ENCODE assay signal across 8 cellular contexts in genomic region chr19:12736854-12737665, GRCh38. TPM values are rescaled to one million over a fixed set of nuclear protein-coding genes. Genes with fewer than 3 reads are reported as not detected.
DNase-seq lines count a peak whose midpoint lies in the region; ATAC-seq and TF ChIP-seq lines count a peak whose summit lies in the region.

Gene GET3 (plus strand): TSS chr19:12737497. CDS start chr19:12737506, 9 bp downstream.

- DNase-seq in GM12864 (ENCODE audit: low read depth) (peak; percentile 95), NCI-H128 (lab: John Stamatoyannopoulos, UW; ENCODE audit: unreplicated experiment) (peak; percentile 93), SW480 (ENCODE audit: low spot score) (peak; percentile 100), cardiac septum (ENCODE audit: low spot score) (peak; percentile 91), trophoblast cell (peak; percentile 99), transverse colon (peak; percentile 91)

- H3K4me1 ChIP-seq in trophoblast cell (ENCODE audit: control insufficient read depth in 1 of 2, insufficient read depth in 2 of 2, low read length in 2 of 2) (peaks cover 8 to 18% of the 10 kb centered on the region in 2 experiments), transverse colon (peaks cover 22 to 46% (median 32%) of the 10 kb centered on the region in 4 donors)

- no peaks in the 10 kb centered on the region for H3K27me3 ChIP-seq in trophoblast cell (ENCODE audit: insufficient read depth, low read length)
- no peaks in the 10 kb centered on the region for H3K27me3 ChIP-seq in transverse colon

- peak within 1 kb of the TSS; percentile 86 for H3K9ac ChIP-seq in trophoblast cell (ENCODE audit: low read length)

- peaks cover 11% of the 10 kb centered on the region for H3K79me1 ChIP-seq in trophoblast cell (ENCODE audit: low read length)

- peak within 1 kb of the TSS; percentile 89 for H2AK5ac ChIP-seq in trophoblast cell (ENCODE audit: low read length)

- TF ChIP-seq CTCF in GM12864 (IDR thresholded peaks at IDR 0.05; ENCODE audit: low read depth, low read length, missing control alignments) (no peak), transverse colon (IDR thresholded peaks at IDR 0.05) (peak in 2 of 5 experiments; percentile 69 to 70)

- H3K36me3 ChIP-seq in trophoblast cell (ENCODE audit: control insufficient read depth in 1 of 2, insufficient read depth in 2 of 2, low read length in 2 of 2) = peaks cover 15 to 22% of the 10 kb centered on the region in 2 experiments
- peaks cover 0 to 6% (median 0%) of the 10 kb centered on the region in 4 donors for H3K36me3 ChIP-seq in transverse colon

- peak within 1 kb of the TSS; percentile 77 for H3K14ac ChIP-seq in trophoblast cell (ENCODE audit: low read length)

- ATAC-seq in HG02678 (IDR thresholded peaks at IDR 0.05; ENCODE audit: unreplicated experiment) = peak; percentile 74

- 1% methylated on average over 28 of the region's 28 CpGs for WGBS in adipose tissue, 3 donors
- WGBS in trophoblast cell (ENCODE audit: extremely low coverage, insufficient coverage, insufficient read length) = no CpG with 5 or more reads among the region's 28 CpGs
- 0% methylated on average over 12 to 28 of the region's 28 CpGs for WGBS in transverse colon (ENCODE audit: low coverage in 1 of 2), 2 donors

- H2BK5ac ChIP-seq in trophoblast cell (ENCODE audit: low read depth, low read length, poor library complexity) = peak within 1 kb of the TSS; percentile 67

- H2AFZ ChIP-seq in trophoblast cell (ENCODE audit: insufficient read depth, low read length, poor library complexity) = peak within 1 kb of the TSS; percentile 85

- TF ChIP-seq POLR2A in transverse colon (IDR thresholded peaks at IDR 0.05) = peak; percentile 58

- intact Hi-C loops in cardiac septum (cut with DNase I) (no loop called here), transverse colon (cut with DNase I; ENCODE audit: low total_unique reads) (no loop called here)

- peak within 1 kb of the TSS; percentile 94 for H4K12ac ChIP-seq in trophoblast cell (ENCODE audit: low read depth, low read length)

- peak within 1 kb of the TSS; percentile 76 for H3K4me2 ChIP-seq in trophoblast cell (ENCODE audit: low read length)

- H3K18ac ChIP-seq in trophoblast cell (ENCODE audit: low read length) = peak within 1 kb of the TSS; percentile 71

- H3K4me3 ChIP-seq in GM12864 (ENCODE audit: low read depth, low read length) = peak within 1 kb of the TSS; percentile 83
- peak within 1 kb of the TSS; percentile 97 for H3K4me3 ChIP-seq in trophoblast cell (ENCODE audit: low read depth, low read length)
- H3K4me3 ChIP-seq in transverse colon = peak within 1 kb of the TSS; percentile 57 to 85 (median 80)

- H4K91ac ChIP-seq in trophoblast cell (ENCODE audit: low read depth, low read length) = peak within 1 kb of the TSS; percentile 83

- TF ChIP-seq EP300 in transverse colon (IDR thresholded peaks at IDR 0.05; ENCODE audit: low read depth) = no peak

- peak within 1 kb of the TSS; percentile 53 for H3K4ac ChIP-seq in trophoblast cell (ENCODE audit: low read depth, low read length)

- H3K9me3 ChIP-seq in trophoblast cell (ENCODE audit: insufficient read depth, low read depth, low read length) (peaks cover 2% of the 10 kb centered on the region), transverse colon (no peaks in the 10 kb centered on the region)

- H3K23ac ChIP-seq in trophoblast cell (ENCODE audit: low read length) = no peak within 1 kb of the TSS

- H3K79me2 ChIP-seq in trophoblast cell (ENCODE audit: control insufficient read depth, insufficient read depth, low read length, poor library complexity) = peaks cover 26% of the 10 kb centered on the region

- H2BK12ac ChIP-seq in trophoblast cell (ENCODE audit: low read length) = no peak within 1 kb of the TSS

- no peak within 1 kb of the TSS for H2BK120ac ChIP-seq in trophoblast cell (ENCODE audit: insufficient read depth, low read length, poor library complexity)

- H3K27ac ChIP-seq in adipose tissue (ENCODE audit: low read depth, low read length) (no peak within 1 kb of the TSS), trophoblast cell (ENCODE audit: low read depth, low read length) (peak within 1 kb of the TSS; percentile 71), transverse colon (peak within 1 kb of the TSS; percentile 85 to 90 (median 90))

- H4K8ac ChIP-seq in trophoblast cell (ENCODE audit: low read depth, low read length) = peak within 1 kb of the TSS; percentile 95

- in situ Hi-C loops in transverse colon (cut with MboI; ENCODE audit: low pct_ligation_motif_present in 1 of 4, low pct_unique_long_range_greater_than_20kb in 1 of 4, low sequenced_read_pairs in 3 of 4) = no loop called here

RNA-seq across cellular contexts. Expression of gene GET3, which starts in this region (rescaled TPM):
- polyA plus RNA-seq in adipose tissue = 10 to 100 TPM; 50.9 to 94.1 (median 93.1) TPM
- 58.4 TPM for total RNA-seq in cardiac septum
- polyA plus RNA-seq in trophoblast cell (2013) = 54.8 and 55.0 TPM in 2 replicates
- 10 to 100 TPM; 18.3 to 75.2 (median 43.6) TPM for total RNA-seq in transverse colon
